In the genomic region with DNA sequence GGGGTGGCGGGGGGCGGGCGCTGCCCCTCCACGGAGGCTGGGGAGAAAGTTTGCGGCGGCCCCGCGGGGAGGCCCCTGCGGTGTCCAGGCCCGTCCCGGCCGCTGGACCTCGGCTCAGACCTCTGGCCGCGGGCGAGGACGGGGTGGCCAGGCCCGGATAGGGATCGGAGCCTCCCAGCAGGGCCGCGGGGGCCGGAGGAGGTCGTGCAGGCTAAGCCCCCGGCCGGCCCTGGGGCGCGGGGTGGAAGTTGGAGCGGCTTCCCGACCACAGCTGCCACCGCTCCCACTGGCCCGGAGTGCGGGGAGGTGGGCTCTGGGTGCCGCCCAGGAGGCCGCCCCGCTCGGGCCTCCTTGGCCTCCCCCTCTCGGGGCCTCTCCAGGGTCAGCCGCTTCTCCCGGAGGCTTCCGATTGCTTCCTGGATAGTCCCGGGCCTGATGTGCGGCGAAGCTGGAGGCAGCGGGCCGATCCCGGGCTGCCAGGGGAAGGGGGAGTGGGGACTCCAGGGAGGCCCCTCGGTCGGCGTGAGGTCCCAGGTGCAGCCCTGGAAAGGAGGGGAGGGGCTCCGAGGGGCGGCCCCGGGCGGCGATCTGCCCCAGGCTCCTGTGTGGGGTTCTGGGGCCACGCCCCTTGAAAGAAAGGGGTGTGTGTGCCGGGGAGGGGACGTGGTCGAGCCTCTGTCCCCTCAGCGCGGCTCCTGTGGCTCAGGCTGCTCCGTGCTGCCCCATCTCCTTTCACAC, we compare ENCODE assay signal across 7 cellular contexts. TPM values are rescaled to one million over a fixed set of nuclear protein-coding genes. Genes with fewer than 3 reads are reported as not detected.
DNase-seq lines count a peak whose midpoint lies in the region; ATAC-seq and TF ChIP-seq lines count a peak whose summit lies in the region.

No MANE protein-coding gene starts in this region.

- ATAC-seq in activated T-cell treated with anti-CD3 and anti-CD28 coated beads, Interleukin-2, amount 50 U/mL, for 4 hours = peak in 1 of 2 donors; percentile 9
- peak; percentile 0 for ATAC-seq in gastroesophageal sphincter
- ATAC-seq in HG02678 (IDR thresholded peaks at IDR 0.05; ENCODE audit: unreplicated experiment) = no peak
- ATAC-seq in HG03565 (IDR thresholded peaks at IDR 0.05; ENCODE audit: unreplicated experiment) = no peak

- no peaks in the 10 kb centered on the region for H3K9me3 ChIP-seq in gastroesophageal sphincter

- H3K4me1 ChIP-seq in gastroesophageal sphincter = peaks cover 0 to 54% (median 29%) of the 10 kb centered on the region in 3 donors

- peak overlapping the region in 3 of 4 donors; percentile 43 to 81 (median 47) for H3K27ac ChIP-seq in gastroesophageal sphincter

- H3K4me3 Mint-ChIP-seq in activated T-cell treated with anti-CD3 and anti-CD28 coated beads, Interleukin-2, amount 50 U/mL, for 4 hours = peak overlapping the region; percentile 73
- peak overlapping the region; percentile 70 for H3K4me3 Mint-ChIP-seq in progenitor cell of endocrine pancreas (ENCODE audit: low read depth)

- H3K36me3 ChIP-seq in gastroesophageal sphincter = peaks cover 0 to 6% of the 10 kb centered on the region in 2 donors

- DNase-seq in LNCaP clone FGC (ENCODE audit: low read depth) = no peak
- DNase-seq in activated T-cell treated with anti-CD3 and anti-CD28 coated beads, Interleukin-2, amount 50 U/mL, for 4 hours = peak; percentile 27
- DNase-seq in progenitor cell of endocrine pancreas (ENCODE audit: low spot score, unreplicated experiment) = peak; percentile 59

- H3K27me3 ChIP-seq in gastroesophageal sphincter = peaks cover 16% of the 10 kb centered on the region

- H3K4me3 ChIP-seq in GM12875 (ENCODE audit: low read depth, low read length) (peak overlapping the region; percentile 27), LNCaP clone FGC (ENCODE audit: low read depth, low read length) (peak overlapping the region; percentile 60), gastroesophageal sphincter (peak overlapping the region; percentile 77 to 91)

- TF ChIP-seq CTCF in GM12875 (IDR thresholded peaks at IDR 0.05; ENCODE audit: borderline replicate concordance, insufficient read depth, low read depth, low read length) (no peak), LNCaP clone FGC (IDR thresholded peaks at IDR 0.05; ENCODE audit: control insufficient read depth, extremely low read depth, insufficient read depth) (no peak), gastroesophageal sphincter (IDR thresholded peaks at IDR 0.05) (peak in 1 of 4 experiments; percentile 1), progenitor cell of endocrine pancreas (IDR thresholded peaks at IDR 0.05; ENCODE audit: unreplicated experiment) (no peak)

- peaks cover 2% of the 10 kb centered on the region for H3K27me3 Mint-ChIP-seq in activated T-cell treated with anti-CD3 and anti-CD28 coated beads, Interleukin-2, amount 50 U/mL, for 4 hours (ENCODE audit: low read depth)
- H3K27me3 Mint-ChIP-seq in progenitor cell of endocrine pancreas = peaks cover 19% of the 10 kb centered on the region

- TF ChIP-seq POLR2A in gastroesophageal sphincter (IDR thresholded peaks at IDR 0.05) = no peak

- H3K27ac Mint-ChIP-seq in progenitor cell of endocrine pancreas = no peak overlapping the region

- no peaks in the 10 kb centered on the region for H3K36me3 Mint-ChIP-seq in activated T-cell treated with anti-CD3 and anti-CD28 coated beads, Interleukin-2, amount 50 U/mL, for 4 hours (ENCODE audit: insufficient read depth)
- H3K36me3 Mint-ChIP-seq in progenitor cell of endocrine pancreas (ENCODE audit: insufficient read depth) = no peaks in the 10 kb centered on the region

- no peak for TF ChIP-seq EP300 in gastroesophageal sphincter (IDR thresholded peaks at IDR 0.05)

- WGBS in gastroesophageal sphincter (ENCODE audit: low coverage in 1 of 2), 2 donors = 0 to 21% methylated on average over 4 to 9 of the region's 61 CpGs

- H3K4me1 Mint-ChIP-seq in activated T-cell treated with anti-CD3 and anti-CD28 coated beads, Interleukin-2, amount 50 U/mL, for 4 hours (ENCODE audit: low read depth) = peaks cover 14% of the 10 kb centered on the region
- peaks cover 15% of the 10 kb centered on the region for H3K4me1 Mint-ChIP-seq in progenitor cell of endocrine pancreas (ENCODE audit: low read depth)

- H3K9me3 Mint-ChIP-seq in activated T-cell treated with anti-CD3 and anti-CD28 coated beads, Interleukin-2, amount 50 U/mL, for 4 hours = no peaks in the 10 kb centered on the region
- H3K9me3 Mint-ChIP-seq in progenitor cell of endocrine pancreas (ENCODE audit: low read depth) = no peaks in the 10 kb centered on the region

RNA-seq across cellular contexts. Expression of gene PLXNA1, which starts 0.9 kb away (rescaled TPM):
- 10 to 100 TPM; 25.6 to 33.1 (median 28.9) TPM for total RNA-seq in activated T-cell treated with anti-CD3 and anti-CD28 coated beads, Interleukin-2, amount 50 U/mL, for 4 hours
- total RNA-seq in gastroesophageal sphincter (10 to 100 TPM; 20.1 to 86.7 (median 31.9) TPM), progenitor cell of endocrine pancreas (104 and 107 TPM in 2 replicates)

Comparison
In these comparisons a context has a peak if more than half of its experiments do, and no peak if none do; other contexts are left out.
1. H3K4me3 ChIP-seq: peak in every context shown above with its lines; median percentile 84 in gastroesophageal sphincter; 60 in LNCaP clone FGC; 27 in GM12875.